8 cellular contexts compared by ENCODE assay signal in genomic region chr4:52038109-52038912, GRCh38. TPM values are rescaled to one million over a fixed set of nuclear protein-coding genes. Genes with fewer than 3 reads are reported as not detected.
DNase-seq lines count a peak whose midpoint lies in the region; ATAC-seq lines count a peak whose summit lies in the region.

SGCB (minus strand) TSS chr4:52038299; CDS start chr4:52038259, 40 bp downstream.

- ATAC-seq in HG02981 (IDR thresholded peaks at IDR 0.05; ENCODE audit: unreplicated experiment): peak; percentile 90

- H3K4ac ChIP-seq in mesenchymal stem cell (ENCODE audit: low read depth in 1 of 2, low read length in 2 of 2): peak within 1 kb of the TSS in 1 of 2 experiments; percentile 95

- H3K27ac ChIP-seq in effector memory CD4-positive, alpha-beta T cell (ENCODE audit: insufficient read depth, low read length, poor library complexity, severe bottlenecking): no peak within 1 kb of the TSS
- no peak within 1 kb of the TSS for H3K27ac ChIP-seq in mesenchymal stem cell (ENCODE audit: low read length, poor library complexity, severe bottlenecking)

- no peak within 1 kb of the TSS for H2AK5ac ChIP-seq in mesenchymal stem cell (ENCODE audit: low read length, severe bottlenecking)

- H3K23ac ChIP-seq in mesenchymal stem cell (ENCODE audit: low read length in 2 of 2): no peak within 1 kb of the TSS

- peak within 1 kb of the TSS; percentile 62 to 82 for H3K14ac ChIP-seq in mesenchymal stem cell (ENCODE audit: low read length in 2 of 2)

- peaks cover 6% of the 10 kb centered on the region for H3K79me1 ChIP-seq in mesenchymal stem cell (replicated peaks; ENCODE audit: low read length, poor library complexity, severe bottlenecking)

- WGBS in mesenchymal stem cell: 6% methylated on average over 65 of the region's 68 CpGs

- peak within 1 kb of the TSS; percentile 97 for H4K8ac ChIP-seq in mesenchymal stem cell (ENCODE audit: low read length)

- peak within 1 kb of the TSS; percentile 74 for H3K4me3 ChIP-seq in effector memory CD4-positive, alpha-beta T cell (ENCODE audit: insufficient read depth, low read depth, low read length, poor library complexity, severe bottlenecking)
- H3K4me3 ChIP-seq in mesenchymal stem cell (ENCODE audit: insufficient read depth in 1 of 2, low read depth in 1 of 2, low read length in 2 of 2): peak within 1 kb of the TSS; percentile 79 to 89

- peak within 1 kb of the TSS in 1 of 2 experiments; percentile 28 for H2BK12ac ChIP-seq in mesenchymal stem cell (ENCODE audit: low read length in 2 of 2)

- peak within 1 kb of the TSS; percentile 79 to 97 for H3K18ac ChIP-seq in mesenchymal stem cell (ENCODE audit: low read depth in 1 of 2, low read length in 2 of 2)

- H2BK15ac ChIP-seq in mesenchymal stem cell (ENCODE audit: low read depth, poor library complexity, severe bottlenecking): peak within 1 kb of the TSS; percentile 65

- peak within 1 kb of the TSS; percentile 89 for H3K9ac ChIP-seq in mesenchymal stem cell (ENCODE audit: low read length)

- H3K4me1 ChIP-seq in effector memory CD4-positive, alpha-beta T cell (ENCODE audit: control insufficient read depth, insufficient read depth, low read length, poor library complexity, severe bottlenecking): no peaks in the 10 kb centered on the region
- H3K4me1 ChIP-seq in mesenchymal stem cell (ENCODE audit: control insufficient read depth, insufficient read depth, low read depth, low read length): peaks cover 3% of the 10 kb centered on the region

- DNase-seq in NCI-H82 (lab: John Stamatoyannopoulos, UW) (peak; percentile 58), NCI-H82 treated with DMSO at 0.1 percent for 48 hours (lab: John Stamatoyannopoulos, UW; ENCODE audit: unreplicated experiment) (no peak), NCI-H345 (lab: John Stamatoyannopoulos, UW) (peak; percentile 71), mesenchymal stem cell (peak; percentile 50)
- DNase-seq in activated CD8-positive, alpha-beta memory T cell treated with anti-CD3 and anti-CD28 coated beads for 1 hour (ENCODE audit: extremely low read depth in 1 of 2, low read depth in 1 of 2): peak; percentile 24 to 58
- peak; percentile 51 to 58 (median 56) for DNase-seq in effector memory CD4-positive, alpha-beta T cell
- DNase-seq in stimulated activated CD8-positive, alpha-beta memory T cell treated with anti-CD3 and anti-CD28 coated beads, Interleukin-12 subunit alpha, Interleukin-12 subunit beta, amount 100 ng/mL, for 1 hour (ENCODE audit: low read depth): peak; percentile 54

- H4K91ac ChIP-seq in mesenchymal stem cell (ENCODE audit: low read length): peak within 1 kb of the TSS; percentile 81

- peak within 1 kb of the TSS; percentile 46 for H2BK5ac ChIP-seq in mesenchymal stem cell (ENCODE audit: low read depth, low read length, poor library complexity, severe bottlenecking)

- no peaks in the 10 kb centered on the region for H3K27me3 ChIP-seq in effector memory CD4-positive, alpha-beta T cell (replicated peaks; ENCODE audit: control insufficient read depth, insufficient read depth, low read length, poor library complexity, severe bottlenecking)
- peaks cover 15 to 18% of the 10 kb centered on the region in 2 experiments for H3K27me3 ChIP-seq in mesenchymal stem cell (ENCODE audit: control insufficient read depth in 1 of 2, insufficient read depth in 1 of 2, low read length in 2 of 2)

- H3K4me2 ChIP-seq in mesenchymal stem cell (ENCODE audit: low read length, poor library complexity, severe bottlenecking): peak within 1 kb of the TSS; percentile 85

- no peaks in the 10 kb centered on the region for H3K9me3 ChIP-seq in effector memory CD4-positive, alpha-beta T cell (ENCODE audit: control insufficient read depth, low read length)
- H3K9me3 ChIP-seq in mesenchymal stem cell (ENCODE audit: control insufficient read depth, low read length): no peaks in the 10 kb centered on the region

- H3K36me3 ChIP-seq in effector memory CD4-positive, alpha-beta T cell (ENCODE audit: control insufficient read depth, insufficient read depth, low read length): no peaks in the 10 kb centered on the region
- H3K36me3 ChIP-seq in mesenchymal stem cell (ENCODE audit: control insufficient read depth in 1 of 2, insufficient read depth in 2 of 2, low read depth in 1 of 2, low read length in 2 of 2): peaks cover 0 to 17% of the 10 kb centered on the region in 2 experiments

- peak within 1 kb of the TSS; percentile 97 for H2BK120ac ChIP-seq in mesenchymal stem cell (ENCODE audit: low read depth, low read length)

- peak within 1 kb of the TSS; percentile 90 for H2AFZ ChIP-seq in mesenchymal stem cell (ENCODE audit: low read depth, low read length)

RNA-seq across cellular contexts. Expression of gene SGCB, which starts in this region (rescaled TPM):
- 60.9 TPM for polyA plus RNA-seq in mesenchymal stem cell (2013, experiment 1 of 2)
- 65.6 TPM for polyA plus RNA-seq in mesenchymal stem cell (2013, experiment 2 of 2)
